1 cellular context compared by ENCODE assay signal in genomic region chr20:50737352-50737751, GRCh38.
TF ChIP-seq lines count a peak whose summit lies in the region.

No MANE protein-coding gene starts in this region.

TF ChIP-seq in A549, 52 proteins besides CTCF, POLR2A, EP300 and RAD21:
- no peak for TF ChIP-seq HOXA7 (CRISPR knock-in tag; IDR thresholded peaks at IDR 0.05)
- peak; percentile 14 for TF ChIP-seq MAFK (IDR thresholded peaks at IDR 0.05; ENCODE audit: partially characterized antibody)
